In the genomic region with DNA sequence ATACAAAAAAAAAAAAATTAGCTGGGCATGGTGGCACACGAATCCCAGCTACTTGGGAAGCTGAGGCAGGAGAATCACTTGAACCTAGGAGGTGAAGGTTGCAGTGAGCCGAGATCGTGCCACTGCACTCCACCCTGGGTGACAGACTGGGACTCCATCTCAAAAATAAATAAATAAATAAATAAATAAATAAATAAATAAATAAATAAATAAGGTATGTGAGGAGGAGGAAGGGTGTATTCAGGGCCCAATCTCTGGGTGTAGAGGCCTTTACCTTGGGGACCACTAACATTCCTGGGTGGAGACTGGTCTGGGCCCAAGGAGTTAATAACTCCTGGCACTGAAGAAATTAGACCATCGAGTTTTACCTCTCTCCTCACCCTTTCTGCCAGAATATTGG, we compare ENCODE assay signal across 5 cellular contexts. TPM values are rescaled to one million over a fixed set of nuclear protein-coding genes. Genes with fewer than 3 reads are reported as not detected.
DNase-seq lines count a peak whose midpoint lies in the region; ATAC-seq, FAIRE-seq and TF ChIP-seq lines count a peak whose summit lies in the region.
"Not testable (repeated sequence)": the region's sequence is repeated elsewhere in the genome, so short reads cannot be mapped to it uniquely, and the experiment has no call there.
"Had no signal": no experiment of that assay in that cellular context is flagged by ENCODE, and none has a peak within 500 bp of the region (broad histone marks: within the 10 kb centered on the region; RNA-seq: fewer than 3 reads in every experiment).

No MANE protein-coding gene starts in this region.

- CTCF ChIA-PET in A549 (lab: Yijun Ruan, JAX), result interaction anchor here (1.0 to 1.5 kb wide), 2 partner anchors 16 to 23 kb away, joined by 3 read pairs; no protein-coding TSS in a partner anchor
- CTCF ChIA-PET in HEK293 (lab: Yijun Ruan, JAX), result interaction anchor here (0.6 to 1.4 kb wide), 2 partner anchors 135 to 202 kb away, joined by 5 read pairs; no protein-coding TSS in a partner anchor

- H2AFZ ChIP-seq in osteoblast (ENCODE audit: low read length), result not testable (repeated sequence)

- WGBS in A549 (ENCODE audit: missing lambda C conversion rate), result 60% methylated on average over 4 of the region's 4 CpGs

- H3K36me3 ChIP-seq in HEK293 (ENCODE audit: control insufficient read depth in 2 of 2, insufficient read depth in 1 of 2, low read length in 2 of 2); osteoblast (ENCODE audit: insufficient read depth, low read length): not testable (repeated sequence)

- not testable (repeated sequence) for TF ChIP-seq POLR2A in A549 (IDR thresholded peaks at IDR 0.05; ENCODE audit: low read length)

- not testable (repeated sequence) for ATAC-seq in A549, T-helper 17 cell

- not testable (repeated sequence) for H3K36me3 Mint-ChIP-seq in T-helper 17 cell (ENCODE audit: low read depth)

- not testable (repeated sequence) for DNase-seq in A549 (ENCODE audit: low read depth in 1 of 2, low spot score in 1 of 2); T-helper 17 cell
- DNase-seq in osteoblast (ENCODE audit: insufficient read length, low spot score, missing footprints), result peak; percentile 14

- TF ChIP-seq RAD21 in A549 (conservative IDR thresholded peaks at IDR 0.05 in 1 of 2, IDR thresholded peaks at IDR 0.05 in 1 of 2), result not testable (repeated sequence)

- not testable (repeated sequence) for H3K4me3 ChIP-seq in A549; HEK293 (ENCODE audit: low read depth, low read length); osteoblast (ENCODE audit: insufficient read depth, low read length)

- H3K27me3 ChIP-seq in osteoblast (ENCODE audit: insufficient read depth, low read length), result not testable (repeated sequence)

- POLR2A ChIA-PET in A549 (lab: Yijun Ruan, JAX), result not testable (repeated sequence)
- POLR2A ChIA-PET in HEK293 (lab: Yijun Ruan, JAX), result interaction anchor here (1.0 kb wide), 1 partner anchor 21 kb away, joined by 3 read pairs; a partner anchor contains a TSS

- TF ChIP-seq EP300 in A549 (IDR thresholded peaks at IDR 0.05), result not testable (repeated sequence)

- H3K4me3 Mint-ChIP-seq in T-helper 17 cell, result not testable (repeated sequence)

- not testable (repeated sequence) for H4K20me1 ChIP-seq in osteoblast (ENCODE audit: insufficient read depth, low read length)

- H3K4me1 Mint-ChIP-seq in T-helper 17 cell, result not testable (repeated sequence)

- not testable (repeated sequence) for H3K27me3 Mint-ChIP-seq in T-helper 17 cell

- not testable (repeated sequence) for TF ChIP-seq CTCF in A549 (IDR thresholded peaks at IDR 0.05); HEK293 (tag by site-specific recombination; IDR thresholded peaks at IDR 0.05); osteoblast (IDR thresholded peaks at IDR 0.05; ENCODE audit: extremely low read depth, low read depth, low read length)

- H3K4me1 ChIP-seq in A549; HEK293 (ENCODE audit: control insufficient read depth, insufficient read depth, low read length); osteoblast (ENCODE audit: insufficient read depth, low read length): not testable (repeated sequence)

- H3K27ac Mint-ChIP-seq in T-helper 17 cell, result peak overlapping the region; percentile 39

- not testable (repeated sequence) for H3K9me3 ChIP-seq in A549; HEK293 (ENCODE audit: control insufficient read depth, insufficient read depth, low read depth, low read length); T-helper 17 cell (ENCODE audit: control insufficient read depth, low read length, poor library complexity, severe bottlenecking); osteoblast (ENCODE audit: low read depth, low read length)

- not testable (repeated sequence) for FAIRE-seq in A549 (lab: Jason Lieb, UNC)

- H3K79me2 ChIP-seq in osteoblast (ENCODE audit: insufficient read depth, low read length), result not testable (repeated sequence)

- not testable (repeated sequence) for H3K27ac ChIP-seq in A549; HEK293 (ENCODE audit: extremely low read depth, low read depth, low read length); osteoblast (ENCODE audit: low read depth, low read length)

- not testable (repeated sequence) for H3K4me2 ChIP-seq in A549; osteoblast (ENCODE audit: insufficient read depth, low read length)

TF ChIP-seq in A549, 52 proteins besides CTCF, POLR2A, EP300 and RAD21:
- peak; percentile 79 for TF ChIP-seq ZC3H11A (IDR thresholded peaks at IDR 0.05)

TF ChIP-seq in HEK293, 187 proteins besides CTCF, POLR2A, EP300 and RAD21 (continues in another document):
- peak; percentile 82; the same call in 1 of the 2 replicates for TF ChIP-seq ZNF292 (tag by site-specific recombination; IDR thresholded peaks at IDR 0.05; ENCODE audit: borderline replicate concordance, low read depth)
- TF ChIP-seq ZNF664 (tag by site-specific recombination; IDR thresholded peaks at IDR 0.05), result peak; percentile 83
- peak; percentile 64; the same call in 1 of the 2 replicates for TF ChIP-seq RBAK (tag by site-specific recombination; IDR thresholded peaks at IDR 0.05)
- peak; percentile 35; the same call in 1 of the 2 replicates for TF ChIP-seq ZNF121 (tag by site-specific recombination; IDR thresholded peaks at IDR 0.05)
- peak; percentile 33 for TF ChIP-seq ZNF529 (tag by site-specific recombination; IDR thresholded peaks at IDR 0.05; ENCODE audit: insufficient replicate concordance)
- TF ChIP-seq ZNF558 (tag by site-specific recombination; IDR thresholded peaks at IDR 0.05), result peak; percentile 87
- 0 out of 2 replicates have a peak, but pooled peaks have one; percentile 72 for TF ChIP-seq ZNF354C (tag by site-specific recombination; IDR thresholded peaks at IDR 0.05; ENCODE audit: borderline replicate concordance, low read depth)

RNA-seq across cellular contexts. Expression of a gene that starts 12.4 kb away (rescaled TPM):
- polyA plus RNA-seq in A549 (2011; rRNA removed) (0.66 and 0.70 TPM in 2 replicates), A549 (2017; fragmentation: RNase III; extraction: RNeasy Plus Mini Kit Qiagen cat#74134 plus additional on column Dnase treatment) (0.22 to 0.44 TPM (median 0.32 TPM) in 3 replicates)
- polyA plus RNA-seq in A549 (2012; cell fraction: cytosol; rRNA removed), result 0.38 and 0.57 TPM in 2 replicates
- polyA plus RNA-seq in A549 (2012; cell fraction: nucleus; rRNA removed), result 0.70 and 0.88 TPM in 2 replicates
- polyA minus RNA-seq in A549 (2011; rRNA and poly(A)+ RNA removed), result 0.45 and 0.58 TPM in 2 replicates
- total RNA-seq in T-helper 17 cell (1 to 10 TPM in 1 of 2 donors, under 1 TPM in 1; 0.60 to 1.0 TPM), osteoblast (0.59 and 1.1 TPM in 2 replicates)

RNA-seq across cellular contexts. Expression of a gene that starts 19.0 kb away (rescaled TPM):
- 0.15 and 0.36 TPM in 2 replicates for polyA plus RNA-seq in A549 (2011; rRNA removed)
- 0.34 and 0.66 TPM in 2 replicates for polyA plus RNA-seq in A549 (2012; cell fraction: cytosol; rRNA removed)
- 0.74 and 0.87 TPM in 2 replicates for polyA plus RNA-seq in A549 (2012; cell fraction: nucleus; rRNA removed)
- 0.19 to 0.30 TPM (median 0.22 TPM) in 3 replicates for polyA plus RNA-seq in A549 (2017; fragmentation: RNase III; extraction: RNeasy Plus Mini Kit Qiagen cat#74134 plus additional on column Dnase treatment)
- polyA minus RNA-seq in A549 (2011; rRNA and poly(A)+ RNA removed), result 0.19 and 0.29 TPM in 2 replicates
- total RNA-seq in T-helper 17 cell, result 100 to 1,000 TPM; 268 to 291 TPM
- 0.88 and 1.1 TPM in 2 replicates for total RNA-seq in osteoblast

RNA-seq across cellular contexts. Expression of a gene that starts 21.4 kb away (rescaled TPM):
- polyA plus RNA-seq in A549 (2011; rRNA removed), result 27.0 and 27.4 TPM in 2 replicates
- polyA plus RNA-seq in A549 (2012; cell fraction: cytosol; rRNA removed), result 27.1 and 31.5 TPM in 2 replicates
- polyA plus RNA-seq in A549 (2012; cell fraction: nucleus; rRNA removed), result 44.7 and 49.7 TPM in 2 replicates
- polyA plus RNA-seq in A549 (2017; fragmentation: RNase III; extraction: RNeasy Plus Mini Kit Qiagen cat#74134 plus additional on column Dnase treatment), result 24.8 to 32.5 TPM (median 30.8 TPM) in 3 replicates
- polyA minus RNA-seq in A549 (2011; rRNA and poly(A)+ RNA removed), result 20.5 and 22.7 TPM in 2 replicates
- 100 to 1,000 TPM; 103 to 110 TPM for total RNA-seq in T-helper 17 cell
- total RNA-seq in osteoblast, result 17.4 and 18.6 TPM in 2 replicates

RNA-seq across cellular contexts. Expression of a gene that starts 27.4 kb away (rescaled TPM):
- polyA plus RNA-seq in A549 (2011; rRNA removed), result 1.4 and 1.6 TPM in 2 replicates
- polyA plus RNA-seq in A549 (2012; cell fraction: cytosol; rRNA removed), result 1.4 and 1.7 TPM in 2 replicates
- 12.0 and 13.3 TPM in 2 replicates for polyA plus RNA-seq in A549 (2012; cell fraction: nucleus; rRNA removed)
- 1.4 to 2.4 TPM (median 2.1 TPM) in 3 replicates for polyA plus RNA-seq in A549 (2017; fragmentation: RNase III; extraction: RNeasy Plus Mini Kit Qiagen cat#74134 plus additional on column Dnase treatment)
- 0.54 and 0.62 TPM in 2 replicates for polyA minus RNA-seq in A549 (2011; rRNA and poly(A)+ RNA removed)
- total RNA-seq in T-helper 17 cell, result 10 to 100 TPM; 22.2 to 27.4 TPM
- total RNA-seq in osteoblast, result under 0.01 TPM in 2 replicates
- polyA plus RNA-seq: CD8-positive, alpha-beta memory T cell had no signal

RNA-seq across cellular contexts. Expression of a gene that starts 33.2 kb away (rescaled TPM):
- polyA plus RNA-seq in A549 (2011; rRNA removed) (49.1 and 54.1 TPM in 2 replicates), A549 (2017; fragmentation: RNase III; extraction: RNeasy Plus Mini Kit Qiagen cat#74134 plus additional on column Dnase treatment) (46.2 to 64.1 TPM (median 62.7 TPM) in 3 replicates)
- polyA plus RNA-seq in A549 (2012; cell fraction: cytosol; rRNA removed), result 43.5 and 54.8 TPM in 2 replicates
- polyA plus RNA-seq in A549 (2012; cell fraction: nucleus; rRNA removed), result 24.8 and 27.2 TPM in 2 replicates
- polyA minus RNA-seq in A549 (2011; rRNA and poly(A)+ RNA removed), result 26.5 and 26.8 TPM in 2 replicates
- total RNA-seq in T-helper 17 cell (10 to 100 TPM; 20.9 to 30.0 TPM), osteoblast (25.3 and 32.9 TPM in 2 replicates)

Comparison
In these comparisons a context has a peak if more than half of its experiments do, and no peak if none do; other contexts are left out.
1. RNA of a gene that starts 19.0 kb away (total RNA-seq): 268 to 291 TPM in T-helper 17 cell; 0.88 to 1.1 TPM in osteoblast; every median in the first group is over 100 times any median in the second.